Comparison of ENCODE assay signal across 16 cellular contexts in genomic region chr11:2711161-2711560, GRCh38. TPM values are rescaled to one million over a fixed set of nuclear protein-coding genes. Genes with fewer than 3 reads are reported as not detected.
DNase-seq lines count a peak whose midpoint lies in the region; ATAC-seq and TF ChIP-seq lines count a peak whose summit lies in the region.
"Had no signal": no experiment of that assay in that cellular context is flagged by ENCODE, and none has a peak within 500 bp of the region (broad histone marks: within the 10 kb centered on the region; RNA-seq: fewer than 3 reads in every experiment).

No MANE protein-coding gene starts in this region.

- no peaks in the 10 kb centered on the region for H3K36me3 ChIP-seq in hepatocyte (replicated peaks; ENCODE audit: insufficient read depth, low read depth)
- H3K36me3 ChIP-seq in uterus, result no peaks in the 10 kb centered on the region
- H3K36me3 ChIP-seq: BLaER1 treated with 17β-estradiol and CSF1 and Interleukin-3, amounts not matched to agents 10 nM and 100 nM had no signal

- TF ChIP-seq CTCF in hepatocyte (IDR thresholded peaks at IDR 0.05; ENCODE audit: poor library complexity), result no peak
- TF ChIP-seq CTCF in uterus (IDR thresholded peaks at IDR 0.05), result no peak

- H3K4me1 Mint-ChIP-seq in T-helper 17 cell, result no peaks in the 10 kb centered on the region
- H3K4me1 Mint-ChIP-seq in effector memory CD8-positive, alpha-beta T cell (ENCODE audit: low read depth in 2 of 2), result no peaks in the 10 kb centered on the region
- H3K4me1 Mint-ChIP-seq: CD4-positive, CD25-positive, alpha-beta regulatory T cell had no signal

- peak overlapping the region; percentile 97 for H3K27ac ChIP-seq in hepatocyte
- H3K27ac ChIP-seq in uterus, result peak overlapping the region; percentile 81 to 93
- H3K27ac ChIP-seq: BLaER1 treated with 17β-estradiol and CSF1 and Interleukin-3, amounts not matched to agents 10 nM and 100 nM; GM23248; HL-60 had no signal

- DNase-seq in SKM-1 treated with dmso at 0.1 percent for 144 hours (lab: John Stamatoyannopoulos, UW; ENCODE audit: unreplicated experiment) (peak; percentile 51), SKM-1 (lab: John Stamatoyannopoulos, UW; ENCODE audit: unreplicated experiment) (no peak), T-helper 17 cell (no peak), hepatocyte (ENCODE audit: low spot score) (no peak), uterus (no peak), NCI-H2171 treated with DMSO at 0.1 percent for 48 hours (lab: John Stamatoyannopoulos, UW) (no peak)
- DNase-seq in effector memory CD8-positive, alpha-beta T cell, result no peak
- DNase-seq: ACHN; CD4-positive, CD25-positive, alpha-beta regulatory T cell; DMS53; GF-D8; GM23248; H7 had no signal

- H3K27me3 ChIP-seq in hepatocyte (no peaks in the 10 kb centered on the region), uterus (no peaks in the 10 kb centered on the region)
- H3K27me3 ChIP-seq: BLaER1 treated with 17β-estradiol and CSF1 and Interleukin-3, amounts not matched to agents 10 nM and 100 nM had no signal

- no peak for TF ChIP-seq POLR2A in uterus (IDR thresholded peaks at IDR 0.05)

- H3K4me2 ChIP-seq in hepatocyte, result no peak overlapping the region
- H3K4me2 ChIP-seq: BLaER1 treated with 17β-estradiol and CSF1 and Interleukin-3, amounts not matched to agents 10 nM and 100 nM had no signal

- ATAC-seq in T-helper 17 cell (no peak), GM18873 (IDR thresholded peaks at IDR 0.05; ENCODE audit: low FRiP score, unreplicated experiment) (no peak)
- ATAC-seq in effector memory CD8-positive, alpha-beta T cell (replicated peaks), result no peak

- H3K9me3 Mint-ChIP-seq in effector memory CD8-positive, alpha-beta T cell, result no peaks in the 10 kb centered on the region

- no peaks in the 10 kb centered on the region for H4K20me1 ChIP-seq in hepatocyte (ENCODE audit: insufficient read depth, poor library complexity, severe bottlenecking)
- H4K20me1 ChIP-seq: BLaER1 treated with 17β-estradiol and CSF1 and Interleukin-3, amounts not matched to agents 10 nM and 100 nM had no signal

- no peaks in the 10 kb centered on the region for H3K79me2 ChIP-seq in hepatocyte

- no peaks in the 10 kb centered on the region for H3K9me3 ChIP-seq in T-helper 17 cell (ENCODE audit: control insufficient read depth, low read length, poor library complexity, severe bottlenecking)
- no peaks in the 10 kb centered on the region for H3K9me3 ChIP-seq in hepatocyte (ENCODE audit: low read depth)
- H3K9me3 ChIP-seq in uterus, result no peaks in the 10 kb centered on the region

- H3K4me3 Mint-ChIP-seq in T-helper 17 cell, result no peak overlapping the region
- H3K4me3 Mint-ChIP-seq in effector memory CD8-positive, alpha-beta T cell, result no peak overlapping the region
- H3K4me3 Mint-ChIP-seq: CD4-positive, CD25-positive, alpha-beta regulatory T cell had no signal

- H2AFZ ChIP-seq in hepatocyte, result no peak overlapping the region
- H2AFZ ChIP-seq: GM23248 had no signal

- 90% methylated on average over 6 of the region's 6 CpGs for WGBS in hepatocyte (ENCODE audit: low lambda C conversion rate, missing lambda C conversion rate)

- intact Hi-C loops in uterus (cut with DNase I; ENCODE audit: low total_unique reads), result no loop called here

- H3K36me3 Mint-ChIP-seq in T-helper 17 cell (ENCODE audit: low read depth), result no peaks in the 10 kb centered on the region
- H3K36me3 Mint-ChIP-seq in effector memory CD8-positive, alpha-beta T cell (ENCODE audit: insufficient read depth), result no peaks in the 10 kb centered on the region

- H3K9me2 ChIP-seq in hepatocyte (replicated peaks; ENCODE audit: insufficient read depth), result no peaks in the 10 kb centered on the region

- H3K27me3 Mint-ChIP-seq in T-helper 17 cell, result no peaks in the 10 kb centered on the region
- peaks cover 0 to 18% of the 10 kb centered on the region in 2 donors for H3K27me3 Mint-ChIP-seq in effector memory CD8-positive, alpha-beta T cell
- H3K27me3 Mint-ChIP-seq: CD4-positive, CD25-positive, alpha-beta regulatory T cell had no signal

- H3K4me3 ChIP-seq in hepatocyte (no peak overlapping the region), uterus (no peak overlapping the region)
- H3K4me3 ChIP-seq: BLaER1 treated with 17β-estradiol and CSF1 and Interleukin-3, amounts not matched to agents 10 nM and 100 nM; GM23248 had no signal

- peak overlapping the region; percentile 43 for H3K27ac Mint-ChIP-seq in T-helper 17 cell
- H3K27ac Mint-ChIP-seq in effector memory CD8-positive, alpha-beta T cell, result no peak overlapping the region

- H3K4me1 ChIP-seq in hepatocyte (ENCODE audit: insufficient read depth), result peaks cover 36% of the 10 kb centered on the region
- H3K4me1 ChIP-seq in uterus, result peaks cover 16 to 24% of the 10 kb centered on the region in 2 donors

RNA-seq across cellular contexts. Expression of gene KCNQ1OT1, which starts 11.4 kb away (rescaled TPM):
- total RNA-seq in T-helper 17 cell (under 1 TPM; 0.20 to 0.23 TPM), hepatocyte (6.6 and 7.9 TPM in 2 replicates), uterus (10 to 100 TPM in 2 of 4 donors, 1 to 10 TPM in 2; 2.6 to 19.4 (median 10.9) TPM)
- 3.1 and 4.0 TPM in 2 replicates for polyA plus RNA-seq in hepatocyte
